In genomic region chr2:126655500-126656310, GRCh38 we compare ENCODE assay signal across 8 cellular contexts. TPM values are rescaled to one million over a fixed set of nuclear protein-coding genes. Genes with fewer than 3 reads are reported as not detected.
DNase-seq lines count a peak whose midpoint lies in the region; ATAC-seq and TF ChIP-seq lines count a peak whose summit lies in the region.

Gene GYPC, plus strand, starts transcription at chr2:126656158. Its CDS starts 106 bp downstream, at chr2:126656264.

- CTCF ChIA-PET in activated CD4-positive, alpha-beta T cell treated with anti-CD3 and anti-CD28 coated beads for 36 hours (lab: Charles Lee) = interaction anchor here (0.8 kb wide), 1 partner anchor 24 kb away, joined by 3 read pairs; no protein-coding TSS in a partner anchor

- intact Hi-C loops in activated CD4-positive, alpha-beta T cell treated with anti-CD3 and anti-CD28 coated beads for 36 hours (cut with DNase I, micrococcal nuclease) = loop anchor here (2.0 to 10.0 kb wide), 9 partner anchors 121 to 1437 kb away; partner anchors contain the start of genes IWS1 (in 1 of the 2), MAP3K2 (in 1 of the 2), SAP130 (in 1 of the 2) and UGGT1 (in 1 of the 2)

- peaks cover 28% of the 10 kb centered on the region for H3K36me3 Mint-ChIP-seq in activated CD4-positive, alpha-beta T cell treated with anti-CD3 and anti-CD28 coated beads for 36 hours (ENCODE audit: low read depth)
- no peaks in the 10 kb centered on the region for H3K36me3 Mint-ChIP-seq in T-helper 17 cell (ENCODE audit: low read depth)

- H3K9me3 ChIP-seq in T-helper 17 cell (ENCODE audit: control insufficient read depth, low read length, poor library complexity, severe bottlenecking) = peaks cover 2% of the 10 kb centered on the region

- POLR2A ChIA-PET in activated CD4-positive, alpha-beta T cell treated with anti-CD3 and anti-CD28 coated beads for 36 hours (lab: Charles Lee) = no interaction called here

- TF ChIP-seq CTCF in cardiac fibroblast (IDR thresholded peaks at IDR 0.05; ENCODE audit: low read depth, low read length) = no peak

- peak; percentile 27 for ATAC-seq in activated CD4-positive, alpha-beta T cell treated with anti-CD3 and anti-CD28 coated beads for 36 hours
- ATAC-seq in HG03045 (IDR thresholded peaks at IDR 0.05; ENCODE audit: unreplicated experiment) (peak; percentile 41), T-helper 17 cell (peak; percentile 29)

- peak within 1 kb of the TSS; percentile 99 for H3K27ac Mint-ChIP-seq in activated CD4-positive, alpha-beta T cell treated with anti-CD3 and anti-CD28 coated beads for 36 hours
- peak within 1 kb of the TSS; percentile 98 for H3K27ac Mint-ChIP-seq in T-helper 17 cell

- H3K9me3 Mint-ChIP-seq in activated CD4-positive, alpha-beta T cell treated with anti-CD3 and anti-CD28 coated beads for 36 hours (ENCODE audit: low read depth) = peaks cover 2% of the 10 kb centered on the region

- DNase-seq in activated CD4-positive, alpha-beta T cell treated with anti-CD3 and anti-CD28 coated beads for 36 hours = peak; percentile 72
- no peak for DNase-seq in activated CD4-positive, alpha-beta T cell treated with anti-CD3 and anti-CD28 coated beads for 1 hour
- peak in 1 of 3 donors; percentile 40 for DNase-seq in T-helper 17 cell
- peak; percentile 83 for DNase-seq in cardiac fibroblast (ENCODE audit: low read depth in 2 of 2)
- peak; percentile 65 for DNase-seq in iris pigment epithelial cell (ENCODE audit: low read depth)
- peak; percentile 78 for DNase-seq in stimulated activated CD4-positive, alpha-beta T cell treated with anti-CD3 and anti-CD28 coated beads, Interleukin-15, amount 100 ng/mL, for 24 hours
- no peak for DNase-seq in hippocampal formation (lab: John Stamatoyannopoulos, UW)

- H3K4me1 Mint-ChIP-seq in activated CD4-positive, alpha-beta T cell treated with anti-CD3 and anti-CD28 coated beads for 36 hours = peaks cover 38% of the 10 kb centered on the region
- H3K4me1 Mint-ChIP-seq in T-helper 17 cell = peaks cover 41% of the 10 kb centered on the region

- H3K27me3 Mint-ChIP-seq in activated CD4-positive, alpha-beta T cell treated with anti-CD3 and anti-CD28 coated beads for 36 hours = no peaks in the 10 kb centered on the region
- no peaks in the 10 kb centered on the region for H3K27me3 Mint-ChIP-seq in T-helper 17 cell

- H3K4me3 ChIP-seq in cardiac fibroblast (replicated peaks in 1 of 2; ENCODE audit: low read depth in 2 of 2, low read length in 2 of 2) = peak within 1 kb of the TSS; percentile 64 to 77

- H3K4me3 Mint-ChIP-seq in activated CD4-positive, alpha-beta T cell treated with anti-CD3 and anti-CD28 coated beads for 36 hours = peak within 1 kb of the TSS; percentile 97
- H3K4me3 Mint-ChIP-seq in T-helper 17 cell = peak within 1 kb of the TSS; percentile 96

RNA-seq across cellular contexts. Expression of gene GYPC, which starts in this region (rescaled TPM):
- 100 to 1,000 TPM; 143 to 187 TPM for total RNA-seq in activated CD4-positive, alpha-beta T cell treated with anti-CD3 and anti-CD28 coated beads for 36 hours
- 10 to 100 TPM; 73.7 to 86.2 TPM for total RNA-seq in T-helper 17 cell

Comparison
In these comparisons a context has a peak if more than half of its experiments do, and no peak if none do; other contexts are left out.
1. DNase-seq: peak in activated CD4-positive, alpha-beta T cell treated with anti-CD3 and anti-CD28 coated beads for 36 hours (single experiment), cardiac fibroblast (2 of 2), iris pigment epithelial cell (single experiment) and stimulated activated CD4-positive, alpha-beta T cell treated with anti-CD3 and anti-CD28 coated beads, Interleukin-15, amount 100 ng/mL, for 24 hours (single experiment); none in activated CD4-positive, alpha-beta T cell treated with anti-CD3 and anti-CD28 coated beads for 1 hour (single experiment) and hippocampal formation (0 of 2).
2. Peak in every context shown above with its lines, with median percentiles within 50 percentile points of each other: ATAC-seq.